In the genomic region with DNA sequence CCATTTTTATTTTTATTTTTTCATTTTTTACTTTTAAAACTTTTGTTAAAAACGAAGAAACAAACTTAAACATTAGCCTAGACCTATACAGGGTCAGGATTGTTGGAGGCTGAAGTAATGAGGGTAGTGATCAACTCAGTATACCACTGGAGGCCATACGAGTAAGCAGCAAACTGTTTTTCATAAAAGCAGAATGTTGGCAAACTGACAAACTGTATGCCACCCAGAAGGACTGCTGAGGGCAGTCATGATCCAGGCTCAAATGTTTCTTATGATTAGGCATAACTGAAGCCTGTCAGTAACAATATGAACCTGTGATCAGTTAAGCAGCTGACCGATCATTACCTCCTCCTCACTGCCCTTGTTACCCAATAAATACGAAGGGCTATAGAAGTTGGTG, we compare ENCODE assay signal across 15 cellular contexts. TPM values are rescaled to one million over a fixed set of nuclear protein-coding genes. Genes with fewer than 3 reads are reported as not detected.
DNase-seq lines count a peak whose midpoint lies in the region; FAIRE-seq and TF ChIP-seq lines count a peak whose summit lies in the region.
"Had no signal": no experiment of that assay in that cellular context is flagged by ENCODE, and none has a peak within 500 bp of the region (broad histone marks: within the 10 kb centered on the region; RNA-seq: fewer than 3 reads in every experiment).

No MANE protein-coding gene starts in this region.

- peak; percentile 4 for DNase-seq in NCI-H345 (lab: John Stamatoyannopoulos, UW)
- no peak for DNase-seq in NCI-H345 treated with DMSO at 0.1 percent for 48 hours (lab: John Stamatoyannopoulos, UW; ENCODE audit: unreplicated experiment)
- DNase-seq in HT1080 (ENCODE audit: low read depth), result peak; percentile 30
- DNase-seq in bronchial epithelial cell (ENCODE audit: low read depth), result peak; percentile 57
- DNase-seq in renal cortical epithelial cell (ENCODE audit: low read depth), result peak; percentile 9
- DNase-seq in NCI-H1417 (lab: John Stamatoyannopoulos, UW), result no peak
- no peak for DNase-seq in A172 (ENCODE audit: low spot score)
- no peak for DNase-seq in NCI-H146 (lab: John Stamatoyannopoulos, UW)
- DNase-seq: CD4-positive, CD25-positive, alpha-beta regulatory T cell; IMR-90; Kasumi-1; NCI-H2227 treated with DMSO at 0.1 percent for 48 hours; NCI-H526 treated with DMSO at 0.1 percent for 48 hours had no signal

- H3K4me3 ChIP-seq in bronchial epithelial cell (ENCODE audit: low read depth, low read length), result no peak overlapping the region

- TF ChIP-seq CTCF in bronchial epithelial cell (IDR thresholded peaks at IDR 0.05; ENCODE audit: insufficient read depth, low read length, severe bottlenecking), result no peak

- no peak for FAIRE-seq in bronchial epithelial cell (lab: Jason Lieb, UNC)
- FAIRE-seq: A204.1, H54 had no signal

- H3K27me3 ChIP-seq in bronchial epithelial cell (ENCODE audit: control insufficient read depth, insufficient read depth, low read length), result no peaks in the 10 kb centered on the region

- H3K36me3 ChIP-seq in bronchial epithelial cell (ENCODE audit: control insufficient read depth, insufficient read depth, low read length), result no peaks in the 10 kb centered on the region

RNA-seq across cellular contexts. Expression of a gene that starts 10.2 kb away (rescaled TPM):
- 20.0 and 26.6 TPM in 2 replicates for total RNA-seq in HT1080 (2014; rRNA removed; shearing (Covaris generic))
- polyA plus RNA-seq in HT1080 (2015; cell fraction: cytosol; rRNA removed), result 20.2 and 23.1 TPM in 2 replicates
- polyA plus RNA-seq in HT1080 (2015; cell fraction: nucleus; rRNA removed), result 28.8 and 31.1 TPM in 2 replicates
- total RNA-seq in bronchial epithelial cell, result 55.3 and 73.6 TPM in 2 replicates
- total RNA-seq in renal cortical epithelial cell, result 51.0 and 73.3 TPM in 2 replicates
- 16.0 and 25.6 TPM in 2 replicates for total RNA-seq in A172 (2014; rRNA removed; shearing (Covaris generic))

Comparison
In these comparisons a context has a peak if more than half of its experiments do, and no peak if none do; other contexts are left out.
1. DNase-seq: peak in NCI-H345 (single experiment), HT1080 (single experiment), bronchial epithelial cell (single experiment) and renal cortical epithelial cell (single experiment); none in NCI-H345 treated with DMSO at 0.1 percent for 48 hours (single experiment), NCI-H1417 (0 of 3), A172 (single experiment) and NCI-H146 (single experiment).